ENCODE assay signal across 1 cellular context in the genomic region with DNA sequence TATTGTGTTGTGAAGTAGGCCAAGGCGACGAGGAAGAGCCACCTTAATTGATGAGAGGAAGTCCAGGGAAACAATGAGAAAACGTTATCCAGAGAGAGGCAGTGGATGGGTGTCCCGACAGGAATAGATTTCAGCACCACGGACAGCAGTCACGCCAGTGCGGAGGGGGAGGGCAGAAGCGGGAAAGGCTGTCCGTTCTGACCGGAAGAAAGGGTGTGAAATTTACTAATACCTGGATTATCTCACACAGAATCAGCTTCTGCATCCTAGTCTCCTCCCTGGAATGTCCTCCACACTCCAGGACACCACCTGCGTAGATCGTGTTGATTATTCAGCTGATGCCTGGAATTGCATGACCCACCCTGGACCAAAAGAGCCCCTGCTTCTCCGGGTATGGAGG.
TF ChIP-seq lines count a peak whose summit lies in the region.

No MANE protein-coding gene starts in this region.

TF ChIP-seq in K562, 482 proteins besides CTCF, POLR2A, EP300 and RAD21 (continued from another document and continues in another):
- TF ChIP-seq, protein P1, sequence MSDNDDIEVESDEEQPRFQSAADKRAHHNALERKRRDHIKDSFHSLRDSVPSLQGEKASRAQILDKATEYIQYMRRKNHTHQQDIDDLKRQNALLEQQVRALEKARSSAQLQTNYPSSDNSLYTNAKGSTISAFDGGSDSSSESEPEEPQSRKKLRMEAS (CRISPR knock-in tag; IDR thresholded peaks at IDR 0.05) = peak; percentile 51; the same call in 1 of the 2 replicates
- TF ChIP-seq, protein P2, sequence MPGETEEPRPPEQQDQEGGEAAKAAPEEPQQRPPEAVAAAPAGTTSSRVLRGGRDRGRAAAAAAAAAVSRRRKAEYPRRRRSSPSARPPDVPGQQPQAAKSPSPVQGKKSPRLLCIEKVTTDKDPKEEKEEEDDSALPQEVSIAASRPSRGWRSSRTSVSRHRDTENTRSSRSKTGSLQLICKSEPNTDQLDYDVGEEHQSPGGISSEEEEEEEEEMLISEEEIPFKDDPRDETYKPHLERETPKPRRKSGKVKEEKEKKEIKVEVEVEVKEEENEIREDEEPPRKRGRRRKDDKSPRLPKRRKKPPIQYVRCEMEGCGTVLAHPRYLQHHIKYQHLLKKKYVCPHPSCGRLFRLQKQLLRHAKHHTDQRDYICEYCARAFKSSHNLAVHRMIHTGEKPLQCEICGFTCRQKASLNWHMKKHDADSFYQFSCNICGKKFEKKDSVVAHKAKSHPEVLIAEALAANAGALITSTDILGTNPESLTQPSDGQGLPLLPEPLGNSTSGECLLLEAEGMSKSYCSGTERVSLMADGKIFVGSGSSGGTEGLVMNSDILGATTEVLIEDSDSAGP (CRISPR knock-in tag; IDR thresholded peaks at IDR 0.05) = no peak
- TF ChIP-seq WHSC1 (IDR thresholded peaks at IDR 0.05; ENCODE audit: low read length) (no peak), STAG1 (CRISPR knock-in tag; IDR thresholded peaks at IDR 0.05; ENCODE audit: borderline replicate concordance) (peak; percentile 27; the same call in 1 of the 2 replicates), ZNF436 (CRISPR knock-in tag; IDR thresholded peaks at IDR 0.05) (no peak), FOXM1 (IDR thresholded peaks at IDR 0.05; ENCODE audit: low read depth) (no peak), FOXM1 (CRISPR knock-in tag; IDR thresholded peaks at IDR 0.05; ENCODE audit: low read depth) (no peak), SETDB1 (IDR thresholded peaks at IDR 0.05; ENCODE audit: low read length) (no peak), SAFB (IDR thresholded peaks at IDR 0.05; ENCODE audit: borderline replicate concordance, low read depth, low read length) (no peak), TARDBP (IDR thresholded peaks at IDR 0.05) (no peak), MIER1 (IDR thresholded peaks at IDR 0.05; ENCODE audit: low read depth) (peak; percentile 97), BCL6 (CRISPR knock-in tag; IDR thresholded peaks at IDR 0.05) (0 out of 2 replicates have a peak, but pooled peaks have one; percentile 31), MAFF (IDR thresholded peaks at IDR 0.05; ENCODE audit: low read length) (no peak), BHLHE40 (IDR thresholded peaks at IDR 0.05; ENCODE audit: low read length) (no peak), POLR2H (tag; IDR thresholded peaks at IDR 0.05; ENCODE audit: low read depth) (no peak), ZSCAN29 (IDR thresholded peaks at IDR 0.05) (no peak), SNIP1 (IDR thresholded peaks at IDR 0.05; ENCODE audit: low read depth) (no peak), DMBX1 (CRISPR knock-in tag; IDR thresholded peaks at IDR 0.05; ENCODE audit: borderline replicate concordance) (peak; percentile 64; the same call in 1 of the 2 replicates), NCOA6 (IDR thresholded peaks at IDR 0.05) (peak; percentile 46; the same call in 1 of the 2 replicates), GABPB1 (CRISPR knock-in tag; IDR thresholded peaks at IDR 0.05) (peak; percentile 44; the same call in 1 of the 2 replicates), ZFP1 (CRISPR knock-in tag; IDR thresholded peaks at IDR 0.05) (no peak), SIN3A (IDR thresholded peaks at IDR 0.05; ENCODE audit: borderline replicate concordance in 2 of 2, control insufficient read depth in 1 of 2, low read depth in 2 of 2, low read length in 2 of 2) (peak in 1 of 2 experiments; percentile 58; a peak in 1 of 4 replicates), SRF (CRISPR knock-in tag; IDR thresholded peaks at IDR 0.05) (peak in 1 of 2 experiments; percentile 73; a peak in 1 of 4 replicates), RFX5 (IDR thresholded peaks at IDR 0.05; ENCODE audit: low read depth, low read length) (no peak), LEF1 (IDR thresholded peaks at IDR 0.05) (no peak), TGIF2 (CRISPR knock-in tag; IDR thresholded peaks at IDR 0.05) (no peak)
- TF ChIP-seq, protein P3, sequence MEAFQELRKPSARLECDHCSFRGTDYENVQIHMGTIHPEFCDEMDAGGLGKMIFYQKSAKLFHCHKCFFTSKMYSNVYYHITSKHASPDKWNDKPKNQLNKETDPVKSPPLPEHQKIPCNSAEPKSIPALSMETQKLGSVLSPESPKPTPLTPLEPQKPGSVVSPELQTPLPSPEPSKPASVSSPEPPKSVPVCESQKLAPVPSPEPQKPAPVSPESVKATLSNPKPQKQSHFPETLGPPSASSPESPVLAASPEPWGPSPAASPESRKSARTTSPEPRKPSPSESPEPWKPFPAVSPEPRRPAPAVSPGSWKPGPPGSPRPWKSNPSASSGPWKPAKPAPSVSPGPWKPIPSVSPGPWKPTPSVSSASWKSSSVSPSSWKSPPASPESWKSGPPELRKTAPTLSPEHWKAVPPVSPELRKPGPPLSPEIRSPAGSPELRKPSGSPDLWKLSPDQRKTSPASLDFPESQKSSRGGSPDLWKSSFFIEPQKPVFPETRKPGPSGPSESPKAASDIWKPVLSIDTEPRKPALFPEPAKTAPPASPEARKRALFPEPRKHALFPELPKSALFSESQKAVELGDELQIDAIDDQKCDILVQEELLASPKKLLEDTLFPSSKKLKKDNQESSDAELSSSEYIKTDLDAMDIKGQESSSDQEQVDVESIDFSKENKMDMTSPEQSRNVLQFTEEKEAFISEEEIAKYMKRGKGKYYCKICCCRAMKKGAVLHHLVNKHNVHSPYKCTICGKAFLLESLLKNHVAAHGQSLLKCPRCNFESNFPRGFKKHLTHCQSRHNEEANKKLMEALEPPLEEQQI (IDR thresholded peaks at IDR 0.05) = peak; percentile 52; the same call in 1 of the 2 replicates
- TF ChIP-seq, protein P4, sequence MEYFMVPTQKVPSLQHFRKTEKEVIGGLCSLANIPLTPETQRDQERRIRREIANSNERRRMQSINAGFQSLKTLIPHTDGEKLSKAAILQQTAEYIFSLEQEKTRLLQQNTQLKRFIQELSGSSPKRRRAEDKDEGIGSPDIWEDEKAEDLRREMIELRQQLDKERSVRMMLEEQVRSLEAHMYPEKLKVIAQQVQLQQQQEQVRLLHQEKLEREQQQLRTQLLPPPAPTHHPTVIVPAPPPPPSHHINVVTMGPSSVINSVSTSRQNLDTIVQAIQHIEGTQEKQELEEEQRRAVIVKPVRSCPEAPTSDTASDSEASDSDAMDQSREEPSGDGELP (CRISPR knock-in tag; IDR thresholded peaks at IDR 0.05; ENCODE audit: borderline replicate concordance) = peak; percentile 53; the same call in 1 of the 2 replicates
- TF ChIP-seq, protein P5, sequence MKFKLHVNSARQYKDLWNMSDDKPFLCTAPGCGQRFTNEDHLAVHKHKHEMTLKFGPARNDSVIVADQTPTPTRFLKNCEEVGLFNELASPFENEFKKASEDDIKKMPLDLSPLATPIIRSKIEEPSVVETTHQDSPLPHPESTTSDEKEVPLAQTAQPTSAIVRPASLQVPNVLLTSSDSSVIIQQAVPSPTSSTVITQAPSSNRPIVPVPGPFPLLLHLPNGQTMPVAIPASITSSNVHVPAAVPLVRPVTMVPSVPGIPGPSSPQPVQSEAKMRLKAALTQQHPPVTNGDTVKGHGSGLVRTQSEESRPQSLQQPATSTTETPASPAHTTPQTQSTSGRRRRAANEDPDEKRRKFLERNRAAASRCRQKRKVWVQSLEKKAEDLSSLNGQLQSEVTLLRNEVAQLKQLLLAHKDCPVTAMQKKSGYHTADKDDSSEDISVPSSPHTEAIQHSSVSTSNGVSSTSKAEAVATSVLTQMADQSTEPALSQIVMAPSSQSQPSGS (CRISPR knock-in tag; IDR thresholded peaks at IDR 0.05) = no peak
- TF ChIP-seq, protein P6, sequence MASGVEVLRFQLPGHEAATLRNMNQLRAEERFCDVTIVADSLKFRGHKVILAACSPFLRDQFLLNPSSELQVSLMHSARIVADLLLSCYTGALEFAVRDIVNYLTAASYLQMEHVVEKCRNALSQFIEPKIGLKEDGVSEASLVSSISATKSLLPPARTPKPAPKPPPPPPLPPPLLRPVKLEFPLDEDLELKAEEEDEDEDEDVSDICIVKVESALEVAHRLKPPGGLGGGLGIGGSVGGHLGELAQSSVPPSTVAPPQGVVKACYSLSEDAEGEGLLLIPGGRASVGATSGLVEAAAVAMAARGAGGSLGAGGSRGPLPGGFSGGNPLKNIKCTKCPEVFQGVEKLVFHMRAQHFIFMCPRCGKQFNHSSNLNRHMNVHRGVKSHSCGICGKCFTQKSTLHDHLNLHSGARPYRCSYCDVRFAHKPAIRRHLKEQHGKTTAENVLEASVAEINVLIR (CRISPR knock-in tag; IDR thresholded peaks at IDR 0.05) = no peak
- TF ChIP-seq, protein P7, sequence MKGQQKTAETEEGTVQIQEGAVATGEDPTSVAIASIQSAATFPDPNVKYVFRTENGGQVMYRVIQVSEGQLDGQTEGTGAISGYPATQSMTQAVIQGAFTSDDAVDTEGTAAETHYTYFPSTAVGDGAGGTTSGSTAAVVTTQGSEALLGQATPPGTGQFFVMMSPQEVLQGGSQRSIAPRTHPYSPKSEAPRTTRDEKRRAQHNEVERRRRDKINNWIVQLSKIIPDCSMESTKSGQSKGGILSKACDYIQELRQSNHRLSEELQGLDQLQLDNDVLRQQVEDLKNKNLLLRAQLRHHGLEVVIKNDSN (CRISPR knock-in tag; IDR thresholded peaks at IDR 0.05) = peak; percentile 33; the same call in 1 of the 2 replicates
- TF ChIP-seq, protein P8, sequence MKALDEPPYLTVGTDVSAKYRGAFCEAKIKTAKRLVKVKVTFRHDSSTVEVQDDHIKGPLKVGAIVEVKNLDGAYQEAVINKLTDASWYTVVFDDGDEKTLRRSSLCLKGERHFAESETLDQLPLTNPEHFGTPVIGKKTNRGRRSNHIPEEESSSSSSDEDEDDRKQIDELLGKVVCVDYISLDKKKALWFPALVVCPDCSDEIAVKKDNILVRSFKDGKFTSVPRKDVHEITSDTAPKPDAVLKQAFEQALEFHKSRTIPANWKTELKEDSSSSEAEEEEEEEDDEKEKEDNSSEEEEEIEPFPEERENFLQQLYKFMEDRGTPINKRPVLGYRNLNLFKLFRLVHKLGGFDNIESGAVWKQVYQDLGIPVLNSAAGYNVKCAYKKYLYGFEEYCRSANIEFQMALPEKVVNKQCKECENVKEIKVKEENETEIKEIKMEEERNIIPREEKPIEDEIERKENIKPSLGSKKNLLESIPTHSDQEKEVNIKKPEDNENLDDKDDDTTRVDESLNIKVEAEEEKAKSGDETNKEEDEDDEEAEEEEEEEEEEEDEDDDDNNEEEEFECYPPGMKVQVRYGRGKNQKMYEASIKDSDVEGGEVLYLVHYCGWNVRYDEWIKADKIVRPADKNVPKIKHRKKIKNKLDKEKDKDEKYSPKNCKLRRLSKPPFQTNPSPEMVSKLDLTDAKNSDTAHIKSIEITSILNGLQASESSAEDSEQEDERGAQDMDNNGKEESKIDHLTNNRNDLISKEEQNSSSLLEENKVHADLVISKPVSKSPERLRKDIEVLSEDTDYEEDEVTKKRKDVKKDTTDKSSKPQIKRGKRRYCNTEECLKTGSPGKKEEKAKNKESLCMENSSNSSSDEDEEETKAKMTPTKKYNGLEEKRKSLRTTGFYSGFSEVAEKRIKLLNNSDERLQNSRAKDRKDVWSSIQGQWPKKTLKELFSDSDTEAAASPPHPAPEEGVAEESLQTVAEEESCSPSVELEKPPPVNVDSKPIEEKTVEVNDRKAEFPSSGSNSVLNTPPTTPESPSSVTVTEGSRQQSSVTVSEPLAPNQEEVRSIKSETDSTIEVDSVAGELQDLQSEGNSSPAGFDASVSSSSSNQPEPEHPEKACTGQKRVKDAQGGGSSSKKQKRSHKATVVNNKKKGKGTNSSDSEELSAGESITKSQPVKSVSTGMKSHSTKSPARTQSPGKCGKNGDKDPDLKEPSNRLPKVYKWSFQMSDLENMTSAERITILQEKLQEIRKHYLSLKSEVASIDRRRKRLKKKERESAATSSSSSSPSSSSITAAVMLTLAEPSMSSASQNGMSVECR (CRISPR knock-in tag; IDR thresholded peaks at IDR 0.05) = peak; percentile 63
- TF ChIP-seq, protein P9, sequence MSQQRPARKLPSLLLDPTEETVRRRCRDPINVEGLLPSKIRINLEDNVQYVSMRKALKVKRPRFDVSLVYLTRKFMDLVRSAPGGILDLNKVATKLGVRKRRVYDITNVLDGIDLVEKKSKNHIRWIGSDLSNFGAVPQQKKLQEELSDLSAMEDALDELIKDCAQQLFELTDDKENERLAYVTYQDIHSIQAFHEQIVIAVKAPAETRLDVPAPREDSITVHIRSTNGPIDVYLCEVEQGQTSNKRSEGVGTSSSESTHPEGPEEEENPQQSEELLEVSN (IDR thresholded peaks at IDR 0.05; ENCODE audit: borderline replicate concordance in 1 of 2, extremely low read depth in 1 of 2, insufficient read depth in 1 of 2, insufficient read length in 1 of 2, low read depth in 1 of 2, low read length in 1 of 2, poor library complexity in 1 of 2, severe bottlenecking in 1 of 2) = peak in 1 of 2 experiments; percentile 57
- TF ChIP-seq, protein P10, sequence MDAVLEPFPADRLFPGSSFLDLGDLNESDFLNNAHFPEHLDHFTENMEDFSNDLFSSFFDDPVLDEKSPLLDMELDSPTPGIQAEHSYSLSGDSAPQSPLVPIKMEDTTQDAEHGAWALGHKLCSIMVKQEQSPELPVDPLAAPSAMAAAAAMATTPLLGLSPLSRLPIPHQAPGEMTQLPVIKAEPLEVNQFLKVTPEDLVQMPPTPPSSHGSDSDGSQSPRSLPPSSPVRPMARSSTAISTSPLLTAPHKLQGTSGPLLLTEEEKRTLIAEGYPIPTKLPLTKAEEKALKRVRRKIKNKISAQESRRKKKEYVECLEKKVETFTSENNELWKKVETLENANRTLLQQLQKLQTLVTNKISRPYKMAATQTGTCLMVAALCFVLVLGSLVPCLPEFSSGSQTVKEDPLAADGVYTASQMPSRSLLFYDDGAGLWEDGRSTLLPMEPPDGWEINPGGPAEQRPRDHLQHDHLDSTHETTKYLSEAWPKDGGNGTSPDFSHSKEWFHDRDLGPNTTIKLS (IDR thresholded peaks at IDR 0.05; ENCODE audit: borderline replicate concordance, low read depth) = no peak
